9 cellular contexts compared by ENCODE assay signal in genomic region chr9:121707477-121708424, GRCh38. TPM values are rescaled to one million over a fixed set of nuclear protein-coding genes. Genes with fewer than 3 reads are reported as not detected.
DNase-seq lines count a peak whose midpoint lies in the region; ATAC-seq and TF ChIP-seq lines count a peak whose summit lies in the region.
"Had no signal": no experiment of that assay in that cellular context is flagged by ENCODE, and none has a peak within 500 bp of the region (broad histone marks: within the 10 kb centered on the region; RNA-seq: fewer than 3 reads in every experiment).

No MANE protein-coding gene starts in this region.

- H3K4me3 ChIP-seq in AG10803 (ENCODE audit: low read length) (no peak overlapping the region), OCI-LY3 (ENCODE audit: low read length) (no peak overlapping the region)
- H3K4me3 ChIP-seq: K562 had no signal

- peaks cover 12% of the 10 kb centered on the region for H3K4me1 Mint-ChIP-seq in CD14-positive monocyte

- H2AFZ ChIP-seq in OCI-LY3 (ENCODE audit: low read depth, low read length), result no peak overlapping the region

- H3K9me3 Mint-ChIP-seq in CD14-positive monocyte, result no peaks in the 10 kb centered on the region

- peak; percentile 28 for DNase-seq in AG10803 (ENCODE audit: low read depth)
- no peak for DNase-seq in NCI-H446 treated with DMSO at 0.1 percent for 48 hours (lab: John Stamatoyannopoulos, UW)
- DNase-seq in CD14-positive monocyte (ENCODE audit: low spot score), result no peak
- no peak for DNase-seq in NCI-H510A treated with DMSO at 0.1 percent for 48 hours (lab: John Stamatoyannopoulos, UW)
- DNase-seq in effector CD8-positive, alpha-beta T cell (lab: John Stamatoyannopoulos, UW), result no peak

- H4K20me1 ChIP-seq in OCI-LY3 (ENCODE audit: insufficient read depth, low read length), result no peaks in the 10 kb centered on the region

- H3K4me3 Mint-ChIP-seq in CD14-positive monocyte, result peak overlapping the region in 1 of 2 donors; percentile 26

- peaks cover 20% of the 10 kb centered on the region for H3K27me3 ChIP-seq in OCI-LY3 (ENCODE audit: low read depth, low read length)

- peaks cover 17% of the 10 kb centered on the region for H3K4me1 ChIP-seq in OCI-LY3 (ENCODE audit: low read length)

- no peaks in the 10 kb centered on the region for H3K9me3 ChIP-seq in OCI-LY3 (ENCODE audit: insufficient read depth, low read length)

- H3K27ac ChIP-seq in OCI-LY3 (ENCODE audit: low read length), result no peak overlapping the region

- H3K36me3 Mint-ChIP-seq in CD14-positive monocyte, result no peaks in the 10 kb centered on the region

- peaks cover 18 to 39% (median 29%) of the 10 kb centered on the region in 3 donors for H3K27me3 Mint-ChIP-seq in CD14-positive monocyte (ENCODE audit: low read depth in 3 of 3)

- H3K9ac ChIP-seq in OCI-LY3 (ENCODE audit: low read length), result no peak overlapping the region

- intact Hi-C loops in CD14-positive monocyte (cut with micrococcal nuclease), result no loop called here

- H3K27ac Mint-ChIP-seq in CD14-positive monocyte, result peak overlapping the region in 1 of 7 donors; percentile 62

- H3K79me2 ChIP-seq in OCI-LY3 (ENCODE audit: low read length), result no peaks in the 10 kb centered on the region

- no peaks in the 10 kb centered on the region for H3K36me3 ChIP-seq in OCI-LY3 (replicated peaks; ENCODE audit: low read depth, low read length)

- no peak for TF ChIP-seq CTCF in AG10803 (conservative IDR thresholded peaks at IDR 0.05; ENCODE audit: low read length)
- TF ChIP-seq CTCF in OCI-LY3 (IDR thresholded peaks at IDR 0.05; ENCODE audit: low read depth, low read length), result no peak
- no peak for TF ChIP-seq CTCF in CD14-positive monocyte (IDR thresholded peaks at IDR 0.05)

- ATAC-seq in GM18909 (IDR thresholded peaks at IDR 0.05; ENCODE audit: poor library complexity, unreplicated experiment) (peak; percentile 87), HG02840 (IDR thresholded peaks at IDR 0.05; ENCODE audit: low FRiP score, unreplicated experiment) (peak; percentile 82)
- ATAC-seq: K562 had no signal

- H3K4me2 ChIP-seq in OCI-LY3 (ENCODE audit: low read length), result peak overlapping the region; percentile 51

RNA-seq across cellular contexts. Expression of gene DAB2IP, which starts 56.3 kb away (rescaled TPM):
- polyA plus RNA-seq in CD14-positive monocyte, result not detected
